18 cellular contexts compared by ENCODE assay signal in the genomic region with DNA sequence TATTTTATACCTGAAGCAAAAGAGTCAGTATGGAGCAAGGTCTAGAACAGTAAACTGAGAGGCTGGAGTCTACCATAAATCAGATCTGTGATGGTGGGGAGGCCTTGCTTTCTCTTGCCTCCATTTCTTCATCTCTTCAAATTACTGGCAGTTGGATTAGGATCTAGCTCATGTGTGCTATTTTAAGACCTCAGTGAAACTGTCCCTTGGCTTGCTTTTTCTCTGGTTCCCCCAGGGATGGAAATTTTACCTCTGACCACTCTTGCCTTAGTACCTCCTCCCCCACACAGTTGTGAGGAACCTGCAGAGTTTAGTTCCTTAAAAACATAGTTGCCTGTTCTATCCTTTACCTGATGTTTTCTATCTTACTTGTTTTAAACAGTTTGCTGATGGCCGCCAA.
"Had no signal": no experiment of that assay in that cellular context is flagged by ENCODE, and none has a peak within 500 bp of the region (broad histone marks: within the 10 kb centered on the region; RNA-seq: fewer than 3 reads in every experiment).

No MANE protein-coding gene starts in this region.

- ATAC-seq: activated CD8-positive, alpha-beta memory T cell treated with anti-CD3 and anti-CD28 coated beads, Interleukin-2, amount 10 ng/mL, durations not matched to agents 7 days and 5 days; naive thymus-derived CD4-positive, alpha-beta T cell; pancreas had no signal

- DNase-seq: activated CD4-positive, alpha-beta T cell treated with anti-CD3 and anti-CD28 coated beads for 1 hour; activated CD4-positive, alpha-beta T cell treated with anti-CD3 and anti-CD28 coated beads, Interleukin-2, amount 50 U/mL, for 48 hours; activated CD8-positive, alpha-beta memory T cell treated with anti-CD3 and anti-CD28 coated beads, Interleukin-2, amount 10 ng/mL, durations not matched to agents 7 days and 5 days; activated gamma-delta T cell; aorta; brain microvascular endothelial cell; colonic mucosa; endodermal cell; foreskin fibroblast; mesenchymal stem cell; naive thymus-derived CD4-positive, alpha-beta T cell; pancreas; sigmoid colon; stimulated activated CD4-positive, alpha-beta T cell treated with anti-CD3 and anti-CD28 coated beads, Interleukin-4, amount 100 ng/mL, for 4 hours; stimulated activated naive CD4-positive, alpha-beta T cell treated with Interleukin-2 at 50 U/mL for 16 hours; T-helper 2 cell; trophoblast cell had no signal

- H3K27me3 Mint-ChIP-seq: activated CD8-positive, alpha-beta memory T cell treated with anti-CD3 and anti-CD28 coated beads, Interleukin-2, amount 10 ng/mL, durations not matched to agents 7 days and 5 days; central memory CD8-positive, alpha-beta T cell; naive thymus-derived CD4-positive, alpha-beta T cell had no signal

- H3K27ac Mint-ChIP-seq: activated CD8-positive, alpha-beta memory T cell treated with anti-CD3 and anti-CD28 coated beads, Interleukin-2, amount 10 ng/mL, durations not matched to agents 7 days and 5 days; endodermal cell had no signal

- H3K4me3 Mint-ChIP-seq: activated CD8-positive, alpha-beta memory T cell treated with anti-CD3 and anti-CD28 coated beads, Interleukin-2, amount 10 ng/mL, durations not matched to agents 7 days and 5 days; central memory CD8-positive, alpha-beta T cell; endodermal cell; naive thymus-derived CD4-positive, alpha-beta T cell had no signal

- H3K9me3 Mint-ChIP-seq: central memory CD8-positive, alpha-beta T cell; endodermal cell; naive thymus-derived CD4-positive, alpha-beta T cell had no signal
